24 cellular contexts compared by ENCODE assay signal in genomic region chr21:35829014-35829525, GRCh38.
DNase-seq lines count a peak whose midpoint lies in the region; ATAC-seq and TF ChIP-seq lines count a peak whose summit lies in the region.
"Had no signal": no experiment of that assay in that cellular context is flagged by ENCODE, and none has a peak within 500 bp of the region (broad histone marks: within the 10 kb centered on the region; RNA-seq: fewer than 3 reads in every experiment).

No MANE protein-coding gene starts in this region.

- H3K27ac ChIP-seq in HEK293 (ENCODE audit: extremely low read depth, low read depth, low read length) (no peak overlapping the region; the same call in 1 of the 2 replicates), gastroesophageal sphincter (no peak overlapping the region)
- H3K27ac ChIP-seq: epithelial cell of prostate, heart left ventricle, thoracic aorta, WERI-Rb-1 had no signal

- peaks cover 28% of the 10 kb centered on the region for H3K27me3 ChIP-seq in gastroesophageal sphincter

- DNase-seq in NCI-H146 (lab: John Stamatoyannopoulos, UW) (peak; percentile 80), NCI-H748 (lab: John Stamatoyannopoulos, UW; ENCODE audit: unreplicated experiment) (peak; percentile 89), nephron progenitor cell (no peak), D341Med (ENCODE audit: low spot score) (no peak), SHP77 (lab: John Stamatoyannopoulos, UW) (no peak)
- DNase-seq: CD4-positive, CD25-positive, alpha-beta regulatory T cell; GOT3; heart left ventricle; IMR-90; mesendoderm; NCI-H2171; occipital lobe; WERI-Rb-1 had no signal

- peak overlapping the region; percentile 17 for H3K4me3 Mint-ChIP-seq in nephron progenitor cell
- H3K4me3 Mint-ChIP-seq: activated naive CD8-positive, alpha-beta T cell; activated T-helper 17 cell treated with anti-CD3 and anti-CD28 coated beads, Interleukin-2, amount 50 U/mL, for 72 hours; CD4-positive, CD25-positive, alpha-beta regulatory T cell; stimulated activated memory B cell treated with anti-CD40 and anti-IgM and Interleukin-4, amounts not matched to agents 10 μg/mL and 1 μg/mL and 100 μg/mL, for 72 hours; T-helper 1 cell treated with Interleukin-12 subunit alpha and Interleukin-12 subunit beta and Interleukin-4 antibody, amounts not matched to agents 30 μg/mL and 1 μg/mL, for 36 hours had no signal

- H3K4me1 ChIP-seq in HEK293 (ENCODE audit: control insufficient read depth, insufficient read depth, low read length) (no peaks in the 10 kb centered on the region), gastroesophageal sphincter (no peaks in the 10 kb centered on the region)

- no peak for TF ChIP-seq EP300 in gastroesophageal sphincter (IDR thresholded peaks at IDR 0.05)

- TF ChIP-seq CTCF in HEK293 (tag by site-specific recombination; IDR thresholded peaks at IDR 0.05) (no peak), nephron progenitor cell (IDR thresholded peaks at IDR 0.05) (no peak), gastroesophageal sphincter (IDR thresholded peaks at IDR 0.05) (no peak)

- H3K27ac Mint-ChIP-seq in nephron progenitor cell = peak overlapping the region; percentile 46
- H3K27ac Mint-ChIP-seq: activated naive CD8-positive, alpha-beta T cell; activated T-helper 17 cell treated with anti-CD3 and anti-CD28 coated beads, Interleukin-2, amount 50 U/mL, for 72 hours; stimulated activated memory B cell treated with anti-CD40 and anti-IgM and Interleukin-4, amounts not matched to agents 10 μg/mL and 1 μg/mL and 100 μg/mL, for 72 hours; T-helper 1 cell treated with Interleukin-12 subunit alpha and Interleukin-12 subunit beta and Interleukin-4 antibody, amounts not matched to agents 30 μg/mL and 1 μg/mL, for 36 hours had no signal

- no peak for TF ChIP-seq POLR2A in gastroesophageal sphincter (IDR thresholded peaks at IDR 0.05)

- POLR2A ChIA-PET in HEK293 (lab: Yijun Ruan, JAX) = no interaction called here

- H3K4me1 Mint-ChIP-seq in nephron progenitor cell = peaks cover 29% of the 10 kb centered on the region

- WGBS in gastroesophageal sphincter (ENCODE audit: low coverage in 1 of 2), 2 donors = 36 to 38% methylated on average over 4 to 6 of the region's 6 CpGs

- H3K9me3 Mint-ChIP-seq in nephron progenitor cell = no peaks in the 10 kb centered on the region
- H3K9me3 Mint-ChIP-seq: activated T-helper 17 cell treated with anti-CD3 and anti-CD28 coated beads, Interleukin-2, amount 50 U/mL, for 72 hours; stimulated activated memory B cell treated with anti-CD40 and anti-IgM and Interleukin-4, amounts not matched to agents 10 μg/mL and 1 μg/mL and 100 μg/mL, for 72 hours; T-helper 1 cell treated with Interleukin-12 subunit alpha and Interleukin-12 subunit beta and Interleukin-4 antibody, amounts not matched to agents 30 μg/mL and 1 μg/mL, for 36 hours had no signal

- ATAC-seq in gastroesophageal sphincter (no peak), HG03039 (IDR thresholded peaks at IDR 0.05; ENCODE audit: unreplicated experiment) (no peak)
- ATAC-seq: activated T-helper 17 cell treated with anti-CD3 and anti-CD28 coated beads, Interleukin-2, amount 50 U/mL, for 72 hours; heart left ventricle; left lobe of liver; stimulated activated memory B cell treated with anti-CD40 and anti-IgM and Interleukin-4, amounts not matched to agents 10 μg/mL and 1 μg/mL and 100 μg/mL, for 72 hours had no signal

- H3K36me3 Mint-ChIP-seq in nephron progenitor cell (ENCODE audit: low read depth) = no peaks in the 10 kb centered on the region
- H3K36me3 Mint-ChIP-seq: activated naive CD8-positive, alpha-beta T cell; CD4-positive, CD25-positive, alpha-beta regulatory T cell; stimulated activated memory B cell treated with anti-CD40 and anti-IgM and Interleukin-4, amounts not matched to agents 10 μg/mL and 1 μg/mL and 100 μg/mL, for 72 hours had no signal

- no peaks in the 10 kb centered on the region for H3K36me3 ChIP-seq in HEK293 (ENCODE audit: control insufficient read depth in 2 of 2, insufficient read depth in 1 of 2, low read length in 2 of 2)
- H3K36me3 ChIP-seq in gastroesophageal sphincter = no peaks in the 10 kb centered on the region
- H3K36me3 ChIP-seq: heart left ventricle, thoracic aorta, WERI-Rb-1 had no signal

- CTCF ChIA-PET in HEK293 (lab: Yijun Ruan, JAX) = interaction anchor here (0.6 to 1.5 kb wide), 5 partner anchors 11 to 201 kb away, joined by 3 to 5 read pairs (median 3); no protein-coding TSS in a partner anchor

- H3K9me3 ChIP-seq in HEK293 (ENCODE audit: control insufficient read depth, insufficient read depth, low read depth, low read length) (no peaks in the 10 kb centered on the region), gastroesophageal sphincter (no peaks in the 10 kb centered on the region)
- H3K9me3 ChIP-seq: heart left ventricle, thoracic aorta had no signal

- peaks cover 2% of the 10 kb centered on the region for H3K27me3 Mint-ChIP-seq in nephron progenitor cell (ENCODE audit: low read depth, poor library complexity)

- no peak overlapping the region for H3K4me3 ChIP-seq in HEK293 (ENCODE audit: low read depth, low read length)
- H3K4me3 ChIP-seq in gastroesophageal sphincter = no peak overlapping the region
- H3K4me3 ChIP-seq: heart left ventricle, smooth muscle cell, thoracic aorta had no signal

TF ChIP-seq in HEK293, 187 proteins besides CTCF, POLR2A, EP300 and RAD21 (continues in another document):
- TF ChIP-seq FEZF1 (tag by site-specific recombination; IDR thresholded peaks at IDR 0.05) (0 out of 2 replicates have a peak, but pooled peaks have one; percentile 40), ZNF623 (tag by site-specific recombination; IDR thresholded peaks at IDR 0.05) (no peak), ZNF274 (IDR thresholded peaks at IDR 0.05; ENCODE audit: low read length) (no peak), ZNF274 (tag by site-specific recombination; IDR thresholded peaks at IDR 0.05; ENCODE audit: borderline replicate concordance) (no peak), ZNF223 (tag by site-specific recombination; IDR thresholded peaks at IDR 0.05) (no peak), MEIS1 (CRISPR knock-in tag; IDR thresholded peaks at IDR 0.05; ENCODE audit: borderline replicate concordance) (no peak), ZNF513 (tag by site-specific recombination; IDR thresholded peaks at IDR 0.05) (no peak), ZNF148 (tag by site-specific recombination; IDR thresholded peaks at IDR 0.05; ENCODE audit: borderline replicate concordance) (no peak), ZNF248 (tag by site-specific recombination; IDR thresholded peaks at IDR 0.05) (no peak), ZNF621 (tag by site-specific recombination; IDR thresholded peaks at IDR 0.05) (no peak), ZNF624 (tag by site-specific recombination; IDR thresholded peaks at IDR 0.05) (no peak), ZNF2 (tag by site-specific recombination; IDR thresholded peaks at IDR 0.05) (no peak), BCL6B (tag by site-specific recombination; IDR thresholded peaks at IDR 0.05) (0 out of 2 replicates have a peak, but pooled peaks have one; percentile 45), ZNF266 (tag by site-specific recombination; IDR thresholded peaks at IDR 0.05; ENCODE audit: low read depth) (no peak), SP2 (tag by site-specific recombination; IDR thresholded peaks at IDR 0.05) (no peak), TRIM28 (IDR thresholded peaks at IDR 0.05; ENCODE audit: borderline replicate concordance, low read length) (no peak), HOXD13 (CRISPR knock-in tag; IDR thresholded peaks at IDR 0.05; ENCODE audit: borderline replicate concordance) (no peak), ZSCAN16 (tag by site-specific recombination; IDR thresholded peaks at IDR 0.05) (no peak), ZNF366 (tag by site-specific recombination; conservative IDR thresholded peaks at IDR 0.05) (no peak)

Comparison
In these comparisons a context has a peak if more than half of its experiments do, and no peak if none do; other contexts are left out.
1. DNase-seq: peak in NCI-H146 (single experiment) and NCI-H748 (single experiment); none in nephron progenitor cell (single experiment), D341Med (single experiment) and SHP77 (0 of 2).